ENCODE assay signal across 14 cellular contexts in the genomic region with DNA sequence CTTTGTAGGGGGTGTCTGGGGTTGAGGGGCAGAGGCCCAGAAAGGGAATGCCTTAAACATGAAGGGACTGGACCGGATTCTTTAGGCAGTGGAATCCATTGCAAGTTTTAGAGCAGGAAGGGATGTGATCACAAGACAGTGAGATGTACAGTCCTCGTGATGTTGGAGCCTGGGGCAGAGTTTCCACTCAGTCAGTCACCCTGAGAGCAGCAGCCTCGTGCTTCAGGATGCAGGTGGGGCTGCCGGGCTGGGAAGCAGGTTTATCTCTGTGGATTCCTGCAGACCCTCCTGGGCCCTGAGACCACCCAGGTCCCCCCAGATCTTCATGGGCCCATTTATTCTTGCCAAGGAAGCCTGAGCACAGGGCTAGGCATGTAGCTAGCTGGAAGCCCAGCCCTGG. TPM values are rescaled to one million over a fixed set of nuclear protein-coding genes. Genes with fewer than 3 reads are reported as not detected.
DNase-seq lines count a peak whose midpoint lies in the region; ATAC-seq and TF ChIP-seq lines count a peak whose summit lies in the region.
"Had no signal": no experiment of that assay in that cellular context is flagged by ENCODE, and none has a peak within 500 bp of the region (broad histone marks: within the 10 kb centered on the region; RNA-seq: fewer than 3 reads in every experiment).

No MANE protein-coding gene starts in this region.

- intact Hi-C loops in mucosa of descending colon (cut with DNase I, micrococcal nuclease), result no loop called here

- H3K27ac Mint-ChIP-seq in activated CD8-positive, alpha-beta T cell treated with anti-CD3 and anti-CD28 coated beads, Interleukin-2, amount 10 ng/mL, durations not matched to agents 7 days and 5 days, result peak overlapping the region; percentile 65
- H3K27ac Mint-ChIP-seq: brain had no signal

- no peak overlapping the region; a peak in 1 of 20 replicates for H3K4me3 ChIP-seq in BLaER1 treated with 17β-estradiol and CSF1 and Interleukin-3, amounts not matched to agents 10 nM and 100 nM
- no peak overlapping the region for H3K4me3 ChIP-seq in mucosa of descending colon
- H3K4me3 ChIP-seq in SJCRH30, result no peak overlapping the region
- H3K4me3 ChIP-seq in brain microvascular endothelial cell (ENCODE audit: low read depth, low read length), result no peak overlapping the region
- H3K4me3 ChIP-seq: thyroid gland had no signal

- POLR2A ChIA-PET in activated CD8-positive, alpha-beta T cell treated with anti-CD3 and anti-CD28 coated beads, Interleukin-2, amount 10 ng/mL, durations not matched to agents 7 days and 5 days (lab: Charles Lee), result no interaction called here

- peaks cover 40% of the 10 kb centered on the region for H3K36me3 Mint-ChIP-seq in activated CD8-positive, alpha-beta T cell treated with anti-CD3 and anti-CD28 coated beads, Interleukin-2, amount 10 ng/mL, durations not matched to agents 7 days and 5 days (ENCODE audit: low read depth)
- H3K36me3 Mint-ChIP-seq: brain had no signal

- CTCF ChIA-PET in activated CD8-positive, alpha-beta T cell treated with anti-CD3 and anti-CD28 coated beads, Interleukin-2, amount 10 ng/mL, durations not matched to agents 7 days and 5 days (lab: Charles Lee), result interaction anchor here (0.8 kb wide), 1 partner anchor 11 kb away, joined by 3 read pairs; no protein-coding TSS in a partner anchor

- H3K4me1 Mint-ChIP-seq in activated CD8-positive, alpha-beta T cell treated with anti-CD3 and anti-CD28 coated beads, Interleukin-2, amount 10 ng/mL, durations not matched to agents 7 days and 5 days (ENCODE audit: low read depth), result peaks cover 75% of the 10 kb centered on the region

- H3K9me3 Mint-ChIP-seq in activated CD8-positive, alpha-beta T cell treated with anti-CD3 and anti-CD28 coated beads, Interleukin-2, amount 10 ng/mL, durations not matched to agents 7 days and 5 days (ENCODE audit: insufficient read depth), result no peaks in the 10 kb centered on the region
- H3K9me3 Mint-ChIP-seq: brain had no signal

- peak overlapping the region; percentile 47 to 94 (median 70) for H3K4me2 ChIP-seq in BLaER1 treated with 17β-estradiol and CSF1 and Interleukin-3, amounts not matched to agents 10 nM and 100 nM
- H3K4me2 ChIP-seq: SK-N-SH had no signal

- peaks cover 0 to 57% (median 0%) of the 10 kb centered on the region in 11 experiments; a peak in 10 of 22 replicates for H3K27me3 ChIP-seq in BLaER1 treated with 17β-estradiol and CSF1 and Interleukin-3, amounts not matched to agents 10 nM and 100 nM
- H3K27me3 ChIP-seq in SJCRH30 (no peaks in the 10 kb centered on the region), brain microvascular endothelial cell (replicated peaks) (no peaks in the 10 kb centered on the region)
- H3K27me3 ChIP-seq: thyroid gland had no signal

- in situ Hi-C loops in brain microvascular endothelial cell (cut with HindIII; ENCODE audit: low pct_ligation_motif_present, low sequenced_read_pairs), result no loop called here

- H3K27ac ChIP-seq in BLaER1 treated with 17β-estradiol and CSF1 and Interleukin-3, amounts not matched to agents 10 nM and 100 nM, result peak overlapping the region in 3 of 11 experiments; percentile 21 to 44 (median 30); a peak in 2 of 22 replicates
- no peak overlapping the region for H3K27ac ChIP-seq in SJCRH30
- no peak overlapping the region for H3K27ac ChIP-seq in brain microvascular endothelial cell
- H3K27ac ChIP-seq: thyroid gland had no signal

- peaks cover 69 to 83% (median 79%) of the 10 kb centered on the region in 10 experiments for H3K4me1 ChIP-seq in BLaER1 treated with 17β-estradiol and CSF1 and Interleukin-3, amounts not matched to agents 10 nM and 100 nM
- H3K4me1 ChIP-seq in mucosa of descending colon (ENCODE audit: low read depth) (no peaks in the 10 kb centered on the region), SJCRH30 (no peaks in the 10 kb centered on the region)

- 0 out of 22 replicates have a peak overlapping the region, but pooled peaks of 1 of the 11 experiments have one; percentile 3 for H3K9ac ChIP-seq in BLaER1 treated with 17β-estradiol and CSF1 and Interleukin-3, amounts not matched to agents 10 nM and 100 nM
- H3K9ac ChIP-seq: SK-N-SH had no signal

- peak; percentile 9 for ATAC-seq in GM21390 (IDR thresholded peaks at IDR 0.05; ENCODE audit: unreplicated experiment)
- no peak for ATAC-seq in activated CD8-positive, alpha-beta T cell treated with anti-CD3 and anti-CD28 coated beads, Interleukin-2, amount 10 ng/mL, durations not matched to agents 7 days and 5 days
- peak; percentile 18 for ATAC-seq in mucosa of descending colon
- no peak for ATAC-seq in omental fat pad (ENCODE audit: low FRiP score)
- ATAC-seq: left lobe of liver had no signal

- TF ChIP-seq CTCF in mucosa of descending colon (IDR thresholded peaks at IDR 0.05) (no peak), brain microvascular endothelial cell (IDR thresholded peaks at IDR 0.05; ENCODE audit: low read depth, low read length, missing control alignments) (no peak), omental fat pad (IDR thresholded peaks at IDR 0.05) (no peak)

- H3K36me3 ChIP-seq in BLaER1 treated with 17β-estradiol and CSF1 and Interleukin-3, amounts not matched to agents 10 nM and 100 nM, result peaks cover 0 to 10% (median 3%) of the 10 kb centered on the region in 11 experiments; a peak in 12 of 22 replicates
- H3K36me3 ChIP-seq in mucosa of descending colon (ENCODE audit: low read depth) (no peaks in the 10 kb centered on the region), SJCRH30 (no peaks in the 10 kb centered on the region), brain microvascular endothelial cell (replicated peaks) (no peaks in the 10 kb centered on the region)
- H3K36me3 ChIP-seq: thyroid gland had no signal

- no peaks in the 10 kb centered on the region for H3K27me3 Mint-ChIP-seq in activated CD8-positive, alpha-beta T cell treated with anti-CD3 and anti-CD28 coated beads, Interleukin-2, amount 10 ng/mL, durations not matched to agents 7 days and 5 days (ENCODE audit: low read depth)

- H3K4me3 Mint-ChIP-seq in activated CD8-positive, alpha-beta T cell treated with anti-CD3 and anti-CD28 coated beads, Interleukin-2, amount 10 ng/mL, durations not matched to agents 7 days and 5 days, result no peak overlapping the region
- H3K4me3 Mint-ChIP-seq: brain had no signal

- no peaks in the 10 kb centered on the region for H3K9me3 ChIP-seq in BLaER1 treated with 17β-estradiol and CSF1 and Interleukin-3, amounts not matched to agents 10 nM and 100 nM (replicated peaks in 1 of 11)
- H3K9me3 ChIP-seq in mucosa of descending colon, result no peaks in the 10 kb centered on the region
- H3K9me3 ChIP-seq in SJCRH30 (replicated peaks), result no peaks in the 10 kb centered on the region
- H3K9me3 ChIP-seq: SK-N-SH, thyroid gland had no signal

- peaks cover 0 to 83% (median 22%) of the 10 kb centered on the region in 11 experiments; a peak in 18 of 22 replicates for H4K20me1 ChIP-seq in BLaER1 treated with 17β-estradiol and CSF1 and Interleukin-3, amounts not matched to agents 10 nM and 100 nM

- no peak for DNase-seq in activated CD8-positive, alpha-beta T cell treated with anti-CD3 and anti-CD28 coated beads, Interleukin-2, amount 10 ng/mL, durations not matched to agents 7 days and 5 days
- DNase-seq in mucosa of descending colon, result peak in 2 of 3 donors; percentile 25 to 36
- DNase-seq in stimulated activated CD4-positive, alpha-beta T cell treated with anti-CD3 and anti-CD28 coated beads, Interleukin-1b, Interleukin-23, amount 100 ng/mL, for 48 hours, result no peak
- DNase-seq in SJCRH30, result no peak
- DNase-seq in brain microvascular endothelial cell, result no peak
- no peak for DNase-seq in omental fat pad (ENCODE audit: low spot score)
- DNase-seq: effector CD8-positive, alpha-beta T cell; NCI-H1092 treated with DMSO at 0.1 percent for 48 hours; SK-N-SH; thyroid gland had no signal

RNA-seq across cellular contexts. Expression of gene RIN3, which starts 38.5 kb away (rescaled TPM):
- 10 to 100 TPM; 85.6 to 89.0 TPM for total RNA-seq in activated CD8-positive, alpha-beta T cell treated with anti-CD3 and anti-CD28 coated beads, Interleukin-2, amount 10 ng/mL, durations not matched to agents 7 days and 5 days
- 10 to 100 TPM; 26.2 to 51.0 (median 32.9) TPM for total RNA-seq in mucosa of descending colon
- total RNA-seq in SJCRH30 (2014; rRNA removed; shearing (Covaris generic)), result not detected in 2 replicates
- total RNA-seq in omental fat pad, result 10 to 100 TPM; 11.6 to 36.3 (median 20.2) TPM

Comparison
In these comparisons a context has a peak if more than half of its experiments do, and no peak if none do; other contexts are left out.
1. ATAC-seq: peak in GM21390 (single experiment) and mucosa of descending colon (single experiment); none in activated CD8-positive, alpha-beta T cell treated with anti-CD3 and anti-CD28 coated beads, Interleukin-2, amount 10 ng/mL, durations not matched to agents 7 days and 5 days (single experiment) and omental fat pad (single experiment).
2. DNase-seq: peak in mucosa of descending colon (2 of 3); none in activated CD8-positive, alpha-beta T cell treated with anti-CD3 and anti-CD28 coated beads, Interleukin-2, amount 10 ng/mL, durations not matched to agents 7 days and 5 days (single experiment), stimulated activated CD4-positive, alpha-beta T cell treated with anti-CD3 and anti-CD28 coated beads, Interleukin-1b, Interleukin-23, amount 100 ng/mL, for 48 hours (single experiment), SJCRH30 (0 of 2), brain microvascular endothelial cell (single experiment) and omental fat pad (single experiment).
3. RNA of gene RIN3, which starts 38.5 kb away (total RNA-seq): 85.6 to 89.0 TPM in activated CD8-positive, alpha-beta T cell treated with anti-CD3 and anti-CD28 coated beads, Interleukin-2, amount 10 ng/mL, durations not matched to agents 7 days and 5 days, 26.2 to 51.0 TPM in mucosa of descending colon and 11.6 to 36.3 TPM in omental fat pad; not detected in SJCRH30; every median in the first group is over 10 times any median in the second.